33 cellular contexts compared by ENCODE assay signal in genomic region chr7:136479922-136480321, GRCh38.
"Had no signal": no experiment of that assay in that cellular context is flagged by ENCODE, and none has a peak within 500 bp of the region (broad histone marks: within the 10 kb centered on the region; RNA-seq: fewer than 3 reads in every experiment).

No MANE protein-coding gene starts in this region.

- H3K4me3 ChIP-seq: adrenal gland, ascending aorta, body of pancreas, breast epithelium, cardiac muscle cell had no signal

- DNase-seq: activated effector memory CD4-positive, alpha-beta T cell treated with anti-CD3 and anti-CD28 coated beads, Interleukin-2, amount 50 U/mL, for 16 hours; activated effector memory CD4-positive, alpha-beta T cell treated with Interleukin-2 at 50 U/mL for 16 hours; activated gamma-delta T cell; activated gamma-delta T cell treated with Interleukin-2 at 50 U/mL for 16 hours; activated naive CD4-positive, alpha-beta T cell; activated naive CD4-positive, alpha-beta T cell treated with anti-CD3 and anti-CD28 coated beads for 36 hours; activated naive CD4-positive, alpha-beta T cell treated with anti-CD3 and anti-CD28 coated beads, Interleukin-2, amount 10 ng/mL, durations not matched to agents 7 days and 5 days; activated naive CD4-positive, alpha-beta T cell treated with anti-CD3 and anti-CD28 coated beads, Interleukin-2, amount 50 U/mL, for 16 hours; activated naive CD4-positive, alpha-beta T cell treated with Interleukin-2 at 50 U/mL for 16 hours; activated naive CD8-positive, alpha-beta T cell treated with anti-CD3 and anti-CD28 coated beads for 36 hours; activated naive CD8-positive, alpha-beta T cell treated with anti-CD3 and anti-CD28 coated beads, Interleukin-2, amount 10 ng/mL, durations not matched to agents 7 days and 5 days; activated naive CD8-positive, alpha-beta T cell treated with anti-CD3 and anti-CD28 coated beads, Interleukin-2, amount 50 U/mL, for 24 hours; activated T-cell treated with anti-CD3 and anti-CD28 coated beads, Interleukin-2, amount 50 U/mL, for 4 hours; activated T-cell treated with anti-CD3 and anti-CD28 coated beads, Interleukin-2, amount 50 U/mL, for 48 hours; activated T-cell treated with anti-CD3 and anti-CD28 coated beads, Interleukin-2, amount 50 U/mL, for 72 hours; adrenal gland; amniotic stem cell; amygdala; anterior cingulate cortex; aorta; body of pancreas; brain microvascular endothelial cell; caudate nucleus; central memory CD4-positive, alpha-beta T cell; cerebellar nuclear complex had no signal

- H3K36me3 ChIP-seq: adrenal gland, ascending aorta, brain microvascular endothelial cell, breast epithelium, cardiac muscle cell had no signal

- H3K9me3 ChIP-seq: adrenal gland, body of pancreas had no signal

- H3K27ac ChIP-seq: adrenal gland, ascending aorta, body of pancreas, brain microvascular endothelial cell, breast epithelium, cardiac muscle cell had no signal

- H3K27me3 ChIP-seq: adrenal gland, ascending aorta, body of pancreas, brain microvascular endothelial cell, breast epithelium, cardiac muscle cell had no signal

- H3K4me1 ChIP-seq: adrenal gland, ascending aorta, body of pancreas, breast epithelium had no signal

- FAIRE-seq: astrocyte, bronchial epithelial cell, colon had no signal

- ATAC-seq: activated naive CD4-positive, alpha-beta T cell treated with anti-CD3 and anti-CD28 coated beads, Interleukin-2, amount 50 U/mL, for 72 hours; activated naive CD8-positive, alpha-beta T cell treated with anti-CD3 and anti-CD28 coated beads, Interleukin-2, amount 50 U/mL, for 24 hours; activated T-cell treated with anti-CD3 and anti-CD28 coated beads, Interleukin-2, amount 50 U/mL, for 4 hours; activated T-cell treated with anti-CD3 and anti-CD28 coated beads, Interleukin-2, amount 50 U/mL, for 72 hours; activated T-helper 17 cell treated with anti-CD3 and anti-CD28 coated beads, Interleukin-2, amount 50 U/mL, for 72 hours; body of pancreas had no signal
